ENCODE assay signal across 14 cellular contexts in the genomic region with DNA sequence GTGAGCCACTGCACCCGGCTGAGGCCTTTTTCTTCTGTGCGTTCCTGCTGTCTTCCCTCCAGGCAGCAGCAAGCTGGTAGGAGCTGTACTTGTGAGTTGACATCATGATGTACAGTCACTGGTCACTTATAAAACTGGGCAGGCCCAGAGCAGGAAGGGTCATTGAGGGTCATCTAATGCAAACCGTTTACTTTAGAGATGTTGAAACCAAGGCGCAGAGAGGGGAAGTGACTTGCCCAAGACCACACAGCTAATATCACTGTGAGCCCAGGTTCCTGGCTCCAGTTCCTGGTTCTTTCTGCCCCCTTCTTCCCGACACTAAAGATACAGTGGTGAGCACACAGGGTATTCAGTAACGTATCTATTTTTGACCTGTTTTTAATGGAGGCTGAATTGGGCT. TPM values are rescaled to one million over a fixed set of nuclear protein-coding genes. Genes with fewer than 3 reads are reported as not detected.
DNase-seq lines count a peak whose midpoint lies in the region; ATAC-seq and TF ChIP-seq lines count a peak whose summit lies in the region.
"Had no signal": no experiment of that assay in that cellular context is flagged by ENCODE, and none has a peak within 500 bp of the region (broad histone marks: within the 10 kb centered on the region; RNA-seq: fewer than 3 reads in every experiment).

No MANE protein-coding gene starts in this region.

- no peak overlapping the region for H4K8ac ChIP-seq in mesendoderm (ENCODE audit: low read depth, low read length)

- intact Hi-C loops in CD4-positive, alpha-beta T cell (cut with DNase I, micrococcal nuclease) = loop anchor here in 1 of 2 experiments (10.0 kb wide), 1 partner anchor 143 kb away; no protein-coding TSS in a partner anchor

- POLR2A ChIA-PET in CD4-positive, alpha-beta T cell (lab: Charles Lee) = no interaction called here

- no peak overlapping the region for H3K23ac ChIP-seq in mesendoderm (ENCODE audit: low read length)

- TF ChIP-seq CTCF in CD4-positive, alpha-beta T cell (IDR thresholded peaks at IDR 0.05) = no peak

- ATAC-seq in CD4-positive, alpha-beta T cell (ENCODE audit: poor library complexity) = no peak
- ATAC-seq in activated naive CD8-positive, alpha-beta T cell treated with anti-CD3 and anti-CD28 coated beads, Interleukin-2, amount 50 U/mL, for 24 hours = no peak

- H3K9me3 Mint-ChIP-seq in CD4-positive, alpha-beta T cell = no peaks in the 10 kb centered on the region
- no peaks in the 10 kb centered on the region for H3K9me3 Mint-ChIP-seq in IgD-negative memory B cell
- H3K9me3 Mint-ChIP-seq in activated naive CD8-positive, alpha-beta T cell treated with anti-CD3 and anti-CD28 coated beads, Interleukin-2, amount 50 U/mL, for 24 hours = no peaks in the 10 kb centered on the region

- peaks cover 19% of the 10 kb centered on the region for H3K79me2 ChIP-seq in mesendoderm (ENCODE audit: control insufficient read depth, insufficient read depth, low read length)

- peaks cover 25% of the 10 kb centered on the region for H3K79me1 ChIP-seq in mesendoderm (ENCODE audit: low read length)

- no peak overlapping the region for H3K18ac ChIP-seq in mesendoderm (ENCODE audit: low read length)

- H2BK5ac ChIP-seq in mesendoderm (ENCODE audit: low read length) = no peak overlapping the region

- no peak for DNase-seq in CD4-positive, alpha-beta T cell
- no peak for DNase-seq in activated naive CD8-positive, alpha-beta T cell treated with anti-CD3 and anti-CD28 coated beads, Interleukin-2, amount 50 U/mL, for 24 hours
- DNase-seq in mesendoderm (no peak), NCI-H187 treated with DMSO at 0.1 percent for 48 hours (lab: John Stamatoyannopoulos, UW) (no peak), T1000 (lab: John Stamatoyannopoulos, UW) (no peak), cerebellum (ENCODE audit: low spot score) (no peak), NCI-H524 (lab: John Stamatoyannopoulos, UW) (no peak)
- DNase-seq: DMS79, foreskin melanocyte, mammary epithelial cell, MG63, retina had no signal

- H3K27ac ChIP-seq in CD4-positive, alpha-beta T cell (ENCODE audit: low read depth, low read length) = no peak overlapping the region
- no peak overlapping the region for H3K27ac ChIP-seq in mesendoderm (ENCODE audit: low read depth, low read length)

- H3K9me3 ChIP-seq in CD4-positive, alpha-beta T cell (ENCODE audit: control insufficient read depth, low read length) = no peaks in the 10 kb centered on the region
- H3K9me3 ChIP-seq: MG63 had no signal

- peak overlapping the region; percentile 90 for H3K27ac Mint-ChIP-seq in CD4-positive, alpha-beta T cell
- H3K27ac Mint-ChIP-seq in IgD-negative memory B cell = peak overlapping the region in 2 of 3 donors; percentile 32 to 50
- peak overlapping the region; percentile 93 for H3K27ac Mint-ChIP-seq in activated naive CD8-positive, alpha-beta T cell treated with anti-CD3 and anti-CD28 coated beads, Interleukin-2, amount 50 U/mL, for 24 hours

- no peak overlapping the region for H3K4me3 Mint-ChIP-seq in CD4-positive, alpha-beta T cell
- H3K4me3 Mint-ChIP-seq in IgD-negative memory B cell = no peak overlapping the region
- H3K4me3 Mint-ChIP-seq in activated naive CD8-positive, alpha-beta T cell treated with anti-CD3 and anti-CD28 coated beads, Interleukin-2, amount 50 U/mL, for 24 hours = peak overlapping the region; percentile 44

- H2BK15ac ChIP-seq in mesendoderm (replicated peaks; ENCODE audit: low read depth) = no peak overlapping the region

- peaks cover 78% of the 10 kb centered on the region for H3K4me1 Mint-ChIP-seq in CD4-positive, alpha-beta T cell (ENCODE audit: low read depth)
- H3K4me1 Mint-ChIP-seq in IgD-negative memory B cell = peaks cover 27 to 47% (median 41%) of the 10 kb centered on the region in 3 donors
- H3K4me1 Mint-ChIP-seq in activated naive CD8-positive, alpha-beta T cell treated with anti-CD3 and anti-CD28 coated beads, Interleukin-2, amount 50 U/mL, for 24 hours = peaks cover 90% of the 10 kb centered on the region

- no peaks in the 10 kb centered on the region for H3K27me3 Mint-ChIP-seq in CD4-positive, alpha-beta T cell
- H3K27me3 Mint-ChIP-seq in IgD-negative memory B cell = no peaks in the 10 kb centered on the region
- no peaks in the 10 kb centered on the region for H3K27me3 Mint-ChIP-seq in activated naive CD8-positive, alpha-beta T cell treated with anti-CD3 and anti-CD28 coated beads, Interleukin-2, amount 50 U/mL, for 24 hours

- no peaks in the 10 kb centered on the region for H3K27me3 ChIP-seq in CD4-positive, alpha-beta T cell (ENCODE audit: control insufficient read depth, insufficient read depth, low read length)
- no peaks in the 10 kb centered on the region for H3K27me3 ChIP-seq in mesendoderm (ENCODE audit: insufficient read depth, low read length, poor library complexity)
- H3K27me3 ChIP-seq: MG63 had no signal

- no peak overlapping the region for H2AK5ac ChIP-seq in mesendoderm (ENCODE audit: low read length)

- no peak overlapping the region for H3K4me3 ChIP-seq in mesendoderm (ENCODE audit: low read length)
- H3K4me3 ChIP-seq: coronary artery, MG63 had no signal

- no peak overlapping the region for H2BK120ac ChIP-seq in mesendoderm (ENCODE audit: low read depth, low read length)

- H3K36me3 Mint-ChIP-seq in CD4-positive, alpha-beta T cell (ENCODE audit: low read depth) = no peaks in the 10 kb centered on the region
- H3K36me3 Mint-ChIP-seq in IgD-negative memory B cell = peaks cover 2% of the 10 kb centered on the region
- H3K36me3 Mint-ChIP-seq in activated naive CD8-positive, alpha-beta T cell treated with anti-CD3 and anti-CD28 coated beads, Interleukin-2, amount 50 U/mL, for 24 hours (ENCODE audit: low read depth) = peaks cover 6% of the 10 kb centered on the region

- CTCF ChIA-PET in CD4-positive, alpha-beta T cell (lab: Charles Lee) = interaction anchor here (2.6 kb wide), 1 partner anchor 73 kb away, joined by 10 read pairs; no protein-coding TSS in a partner anchor

- H3K4ac ChIP-seq in mesendoderm (ENCODE audit: low read depth, low read length) = no peak overlapping the region

- no peak overlapping the region for H4K5ac ChIP-seq in mesendoderm (ENCODE audit: low read length)

- no CpG with 5 or more reads among the region's 6 CpGs for WGBS in mesendoderm (ENCODE audit: extremely low coverage, insufficient coverage, low lambda C conversion rate)

- H3K4me1 ChIP-seq in mesendoderm (ENCODE audit: control insufficient read depth, low read depth, low read length) = peaks cover 10% of the 10 kb centered on the region

- no peak overlapping the region for H3K9ac ChIP-seq in mesendoderm (ENCODE audit: low read length)

- peak overlapping the region; percentile 5 for H3K56ac ChIP-seq in mesendoderm (ENCODE audit: low read length)

- no peaks in the 10 kb centered on the region for H3K36me3 ChIP-seq in mesendoderm (ENCODE audit: control insufficient read depth, insufficient read depth, low read length)
- H3K36me3 ChIP-seq: MG63 had no signal

- no peak overlapping the region for H3K4me2 ChIP-seq in mesendoderm (ENCODE audit: low read length)

RNA-seq across cellular contexts. Expression of a gene that starts 27.3 kb away (rescaled TPM):
- total RNA-seq in CD4-positive, alpha-beta T cell = 10 to 100 TPM; 26.6 to 28.9 TPM
- polyA plus RNA-seq in IgD-negative memory B cell = 8.1 TPM
- polyA plus RNA-seq in mesendoderm (2013, experiment 1 of 2) = 8.7 TPM
- 8.4 TPM for polyA plus RNA-seq in mesendoderm (2013, experiment 2 of 2)
- 30.3 TPM for total RNA-seq in cerebellum

Comparison
In these comparisons a context has a peak if more than half of its experiments do, and no peak if none do; other contexts are left out.
1. H3K27ac Mint-ChIP-seq: peak in every context shown above with its lines; median percentile 93 in activated naive CD8-positive, alpha-beta T cell treated with anti-CD3 and anti-CD28 coated beads, Interleukin-2, amount 50 U/mL, for 24 hours; 90 in CD4-positive, alpha-beta T cell; 41 in IgD-negative memory B cell.